Comparison of ENCODE assay signal across 20 cellular contexts in genomic region chr12:100484178-100484886, GRCh38. TPM values are rescaled to one million over a fixed set of nuclear protein-coding genes. Genes with fewer than 3 reads are reported as not detected.
"Had no signal": no experiment of that assay in that cellular context is flagged by ENCODE, and none has a peak within 500 bp of the region (broad histone marks: within the 10 kb centered on the region; RNA-seq: fewer than 3 reads in every experiment).

No MANE protein-coding gene starts in this region.

- DNase-seq: activated effector memory CD4-positive, alpha-beta T cell treated with Interleukin-2 at 50 U/mL for 16 hours; activated T-cell treated with anti-CD3 and anti-CD28 coated beads, Interleukin-2, amount 50 U/mL, for 24 hours; amygdala; foreskin keratinocyte; heart left ventricle; lower lobe of right lung; naive thymus-derived CD8-positive, alpha-beta T cell; nucleus accumbens; sigmoid colon; stimulated activated CD4-positive, alpha-beta T cell treated with anti-CD3 and anti-CD28 coated beads, Interleukin-2, amount 100 ng/mL, for 24 hours; stimulated activated naive CD8-positive, alpha-beta T cell treated with anti-CD3 and anti-CD28 coated beads, Interleukin-15, Interleukin-2, amounts not matched to agents 100 U/mL and 50 U/mL, for 24 hours; SW 1271; uterus had no signal

- H3K27me3 ChIP-seq: breast epithelium, foreskin keratinocyte, heart left ventricle, sigmoid colon, suprapubic skin, uterus had no signal

- H3K36me3 ChIP-seq: breast epithelium, heart left ventricle, lower lobe of right lung, prostate gland, sigmoid colon, suprapubic skin, uterus had no signal

- H3K4me3 ChIP-seq: breast epithelium, heart left ventricle, lower lobe of right lung, prostate gland, sigmoid colon, suprapubic skin, uterus had no signal

- H3K9me3 ChIP-seq: breast epithelium, heart left ventricle, lower lobe of right lung, prostate gland, sigmoid colon, suprapubic skin, uterus had no signal

- H3K27ac ChIP-seq: breast epithelium, foreskin keratinocyte, heart left ventricle, lower lobe of right lung, prostate gland, sigmoid colon, suprapubic skin, uterus had no signal

- H3K4me1 ChIP-seq: breast epithelium, foreskin keratinocyte, lower lobe of right lung, prostate gland, suprapubic skin, uterus had no signal

- ATAC-seq: activated naive CD4-positive, alpha-beta T cell treated with anti-CD3 and anti-CD28 coated beads, Interleukin-2, amount 50 U/mL, for 72 hours; esophagus mucosa; foreskin keratinocyte; heart left ventricle; naive thymus-derived CD8-positive, alpha-beta T cell; stimulated activated naive CD8-positive, alpha-beta T cell treated with anti-CD3 and anti-CD28 coated beads, Interleukin-15, Interleukin-2, amounts not matched to agents 100 U/mL and 50 U/mL, for 24 hours had no signal

RNA-seq across cellular contexts. Expression of gene NR1H4, which starts 10.7 kb away (rescaled TPM):
- total RNA-seq: activated naive CD4-positive, alpha-beta T cell treated with anti-CD3 and anti-CD28 coated beads, Interleukin-2, amount 50 U/mL, for 72 hours; dermis microvascular lymphatic vessel endothelial cell; esophagus mucosa; foreskin keratinocyte; heart left ventricle; lower lobe of right lung; naive thymus-derived CD8-positive, alpha-beta T cell; prostate gland; sigmoid colon; suprapubic skin had no signal
- polyA plus RNA-seq: foreskin keratinocyte; heart left ventricle; keratinocyte; naive thymus-derived CD8-positive, alpha-beta T cell had no signal
